In genomic region chr2:70766357-70767093, GRCh38 we compare ENCODE assay signal across 11 cellular contexts. TPM values are rescaled to one million over a fixed set of nuclear protein-coding genes. Genes with fewer than 3 reads are reported as not detected.
A peak's percentile ranks its signal among the peaks of the same experiment; 100 is the strongest.
DNase-seq lines count a peak whose midpoint lies in the region; ATAC-seq, FAIRE-seq and TF ChIP-seq lines count a peak whose summit lies in the region.
"Had no signal": no experiment of that assay in that cellular context is flagged by ENCODE, and none has a peak within 500 bp of the region (broad histone marks: within the 10 kb centered on the region; RNA-seq: fewer than 3 reads in every experiment).

No MANE protein-coding gene starts in this region.

- peak overlapping the region; percentile 79 for H3K4me3 Mint-ChIP-seq in activated naive CD4-positive, alpha-beta T cell treated with anti-CD3 and anti-CD28 coated beads for 36 hours

- H3K36me3 ChIP-seq in WERI-Rb-1 (peaks cover 7% of the 10 kb centered on the region), iPS-15b (ENCODE audit: control insufficient read depth, insufficient read depth, low read length) (peaks cover 3% of the 10 kb centered on the region), stomach smooth muscle (ENCODE audit: control insufficient read depth in 2 of 2, insufficient read depth in 2 of 2, low read length in 2 of 2) (no peaks in the 10 kb centered on the region)
- H3K36me3 ChIP-seq: SJCRH30 had no signal

- peak overlapping the region; percentile 94 for H3K27ac ChIP-seq in WERI-Rb-1
- H3K27ac ChIP-seq in stomach smooth muscle (ENCODE audit: low read length), result no peak overlapping the region
- H3K27ac ChIP-seq: SJCRH30 had no signal

- H3K4me1 ChIP-seq in iPS-15b (ENCODE audit: control insufficient read depth, insufficient read depth, low read length) (peaks cover 18% of the 10 kb centered on the region), stomach smooth muscle (ENCODE audit: control insufficient read depth, insufficient read depth, low read length) (peaks cover 12% of the 10 kb centered on the region)
- H3K4me1 ChIP-seq: SJCRH30 had no signal

- ATAC-seq in GM18909 (IDR thresholded peaks at IDR 0.05; ENCODE audit: poor library complexity, unreplicated experiment), result no peak

- no peak for DNase-seq in activated naive CD4-positive, alpha-beta T cell treated with anti-CD3 and anti-CD28 coated beads for 36 hours
- no peak for DNase-seq in activated naive CD4-positive, alpha-beta T cell treated with Interleukin-2 at 50 U/mL for 16 hours
- DNase-seq in WERI-Rb-1 (no peak), T1000 (lab: John Stamatoyannopoulos, UW) (no peak), urothelium cell line (ENCODE audit: low spot score) (no peak)
- DNase-seq: Karpas-422, mesenchymal stem cell, SJCRH30 had no signal

- TF ChIP-seq CTCF in WERI-Rb-1 (IDR thresholded peaks at IDR 0.05; ENCODE audit: low read depth, low read length), result no peak

- H3K9ac ChIP-seq in iPS-15b (ENCODE audit: low read depth, low read length) (peak overlapping the region; percentile 74), stomach smooth muscle (ENCODE audit: low read length in 2 of 2) (no peak overlapping the region)

- H3K4me1 Mint-ChIP-seq in activated naive CD4-positive, alpha-beta T cell treated with anti-CD3 and anti-CD28 coated beads for 36 hours (ENCODE audit: low read depth), result peaks cover 8% of the 10 kb centered on the region

- H3K27me3 Mint-ChIP-seq in activated naive CD4-positive, alpha-beta T cell treated with anti-CD3 and anti-CD28 coated beads for 36 hours (ENCODE audit: low read depth), result peaks cover 10% of the 10 kb centered on the region

- H3K9me3 ChIP-seq in WERI-Rb-1 (ENCODE audit: severe bottlenecking) (no peaks in the 10 kb centered on the region), iPS-15b (ENCODE audit: control insufficient read depth, insufficient read depth, low read length) (no peaks in the 10 kb centered on the region), stomach smooth muscle (ENCODE audit: control insufficient read depth in 2 of 2, low read length in 2 of 2) (peaks cover 0 to 2% of the 10 kb centered on the region in 2 donors)
- H3K9me3 ChIP-seq: SJCRH30 had no signal

- no peaks in the 10 kb centered on the region for H3K9me3 Mint-ChIP-seq in activated naive CD4-positive, alpha-beta T cell treated with anti-CD3 and anti-CD28 coated beads for 36 hours

- no peak overlapping the region for H3K27ac Mint-ChIP-seq in activated naive CD4-positive, alpha-beta T cell treated with anti-CD3 and anti-CD28 coated beads for 36 hours

- H3K36me3 Mint-ChIP-seq in activated naive CD4-positive, alpha-beta T cell treated with anti-CD3 and anti-CD28 coated beads for 36 hours (ENCODE audit: low read depth), result no peaks in the 10 kb centered on the region

- H3K27me3 ChIP-seq in WERI-Rb-1 (ENCODE audit: insufficient read depth, low read depth, severe bottlenecking) (no peaks in the 10 kb centered on the region), iPS-15b (ENCODE audit: control insufficient read depth, insufficient read depth, low read length) (no peaks in the 10 kb centered on the region), stomach smooth muscle (ENCODE audit: control insufficient read depth in 1 of 2, insufficient read depth in 2 of 2, low read length in 2 of 2) (peaks cover 19 to 36% of the 10 kb centered on the region in 2 donors)

- intact Hi-C loops in activated naive CD4-positive, alpha-beta T cell treated with anti-CD3 and anti-CD28 coated beads for 36 hours (cut with micrococcal nuclease), result loop anchor here (1.0 to 5.0 kb wide), 4 partner anchors 31 to 574 kb away; partner anchors contain the start of genes C2orf42 and FAM136A

- H3K4me3 ChIP-seq in WERI-Rb-1 (ENCODE audit: low read depth, low read length), result peak overlapping the region; percentile 89
- peak overlapping the region; percentile 84 for H3K4me3 ChIP-seq in iPS-15b (ENCODE audit: low read depth, low read length)
- peak overlapping the region; percentile 53 to 64 for H3K4me3 ChIP-seq in stomach smooth muscle (ENCODE audit: low read length in 2 of 2)
- H3K4me3 ChIP-seq: SJCRH30 had no signal

- CTCF ChIA-PET in activated naive CD4-positive, alpha-beta T cell treated with anti-CD3 and anti-CD28 coated beads for 36 hours (lab: Charles Lee), result interaction anchor here (0.7 kb wide), 1 partner anchor 14 kb away, joined by 3 read pairs; no protein-coding TSS in a partner anchor

- FAIRE-seq in urothelium cell line (lab: Jason Lieb, UNC), result no peak

RNA-seq across cellular contexts. Expression of gene ADD2, which starts 1.5 kb away (rescaled TPM):
- 10 to 100 TPM; 42.9 to 46.2 TPM for total RNA-seq in activated naive CD4-positive, alpha-beta T cell treated with anti-CD3 and anti-CD28 coated beads for 36 hours

RNA-seq across cellular contexts. Expression of gene FIGLA, which starts 23.9 kb away (rescaled TPM):
- total RNA-seq in activated naive CD4-positive, alpha-beta T cell treated with anti-CD3 and anti-CD28 coated beads for 36 hours, result not detected
- total RNA-seq: SJCRH30 had no signal

RNA-seq across cellular contexts. Expression of gene CLEC4F, which starts 53.9 kb away (rescaled TPM):
- not detected for total RNA-seq in activated naive CD4-positive, alpha-beta T cell treated with anti-CD3 and anti-CD28 coated beads for 36 hours
- total RNA-seq: SJCRH30 had no signal
